In genomic region chr22:50300620-50301257, GRCh38 we compare ENCODE assay signal across 13 cellular contexts. TPM values are rescaled to one million over a fixed set of nuclear protein-coding genes. Genes with fewer than 3 reads are reported as not detected.
A peak's percentile ranks its signal among the peaks of the same experiment; 100 is the strongest.
DNase-seq lines count a peak whose midpoint lies in the region; ATAC-seq, FAIRE-seq and TF ChIP-seq lines count a peak whose summit lies in the region.
"Had no signal": no experiment of that assay in that cellular context is flagged by ENCODE, and none has a peak within 500 bp of the region (broad histone marks: within the 10 kb centered on the region; RNA-seq: fewer than 3 reads in every experiment).

No MANE protein-coding gene starts in this region.

- H3K4me1 ChIP-seq in thyroid gland, result peaks cover 97 to 100% of the 10 kb centered on the region in 2 donors

- H3K27me3 Mint-ChIP-seq in chondrocyte (ENCODE audit: low read depth) (no peaks in the 10 kb centered on the region), mesothelial cell of epicardium (ENCODE audit: low read depth) (no peaks in the 10 kb centered on the region)
- H3K27me3 Mint-ChIP-seq in activated naive CD4-positive, alpha-beta T cell treated with anti-CD3 and anti-CD28 coated beads, Interleukin-2, amount 10 ng/mL, durations not matched to agents 7 days and 5 days, result peaks cover 82% of the 10 kb centered on the region

- no peak for TF ChIP-seq CTCF in HFF-Myc (IDR thresholded peaks at IDR 0.05; ENCODE audit: low read depth, low read length, missing control alignments)
- no peak for TF ChIP-seq CTCF in chondrocyte (IDR thresholded peaks at IDR 0.05)
- no peak for TF ChIP-seq CTCF in mesothelial cell of epicardium (IDR thresholded peaks at IDR 0.05; ENCODE audit: unreplicated experiment)
- no peak for TF ChIP-seq CTCF in thyroid gland (IDR thresholded peaks at IDR 0.05)

- CTCF ChIA-PET in activated naive CD4-positive, alpha-beta T cell treated with anti-CD3 and anti-CD28 coated beads, Interleukin-2, amount 10 ng/mL, durations not matched to agents 7 days and 5 days (lab: Charles Lee), result no interaction called here

- H3K4me3 Mint-ChIP-seq in chondrocyte (ENCODE audit: unreplicated experiment), result peak overlapping the region; percentile 25
- peak overlapping the region; percentile 55 for H3K4me3 Mint-ChIP-seq in mesothelial cell of epicardium
- H3K4me3 Mint-ChIP-seq in activated naive CD4-positive, alpha-beta T cell treated with anti-CD3 and anti-CD28 coated beads, Interleukin-2, amount 10 ng/mL, durations not matched to agents 7 days and 5 days, result no peak overlapping the region
- H3K4me3 Mint-ChIP-seq: activated T-helper 17 cell treated with anti-CD3 and anti-CD28 coated beads, Interleukin-2, amount 50 U/mL, for 72 hours; central memory CD8-positive, alpha-beta T cell; stimulated activated effector memory CD8-positive, alpha-beta T cell treated with anti-CD3 and anti-CD28 coated beads, Interleukin-12 subunit alpha, Interleukin-12 subunit beta, amount 100 ng/mL, for 72 hours had no signal

- H3K27ac Mint-ChIP-seq in chondrocyte (ENCODE audit: unreplicated experiment) (no peak overlapping the region), mesothelial cell of epicardium (peak overlapping the region; percentile 81)
- no peak overlapping the region for H3K27ac Mint-ChIP-seq in activated naive CD4-positive, alpha-beta T cell treated with anti-CD3 and anti-CD28 coated beads, Interleukin-2, amount 10 ng/mL, durations not matched to agents 7 days and 5 days
- H3K27ac Mint-ChIP-seq: activated T-helper 17 cell treated with anti-CD3 and anti-CD28 coated beads, Interleukin-2, amount 50 U/mL, for 72 hours; stimulated activated effector memory CD8-positive, alpha-beta T cell treated with anti-CD3 and anti-CD28 coated beads, Interleukin-12 subunit alpha, Interleukin-12 subunit beta, amount 100 ng/mL, for 72 hours had no signal

- no peaks in the 10 kb centered on the region for H3K27me3 ChIP-seq in thyroid gland

- TF ChIP-seq POLR2A in thyroid gland (IDR thresholded peaks at IDR 0.05), result no peak

- H3K4me3 ChIP-seq in HFF-Myc (replicated peaks; ENCODE audit: low read depth, low read length) (peak overlapping the region; percentile 31), thyroid gland (replicated peaks in 1 of 3) (no peak overlapping the region)

- 88 to 89% methylated on average over 5 to 12 of the region's 14 CpGs for WGBS in thyroid gland, 2 donors

- no peaks in the 10 kb centered on the region for H3K9me3 Mint-ChIP-seq in chondrocyte (ENCODE audit: low read depth)
- H3K9me3 Mint-ChIP-seq in mesothelial cell of epicardium, result no peaks in the 10 kb centered on the region
- no peaks in the 10 kb centered on the region for H3K9me3 Mint-ChIP-seq in activated naive CD4-positive, alpha-beta T cell treated with anti-CD3 and anti-CD28 coated beads, Interleukin-2, amount 10 ng/mL, durations not matched to agents 7 days and 5 days
- H3K9me3 Mint-ChIP-seq: activated T-helper 17 cell treated with anti-CD3 and anti-CD28 coated beads, Interleukin-2, amount 50 U/mL, for 72 hours; central memory CD8-positive, alpha-beta T cell; stimulated activated effector memory CD8-positive, alpha-beta T cell treated with anti-CD3 and anti-CD28 coated beads, Interleukin-12 subunit alpha, Interleukin-12 subunit beta, amount 100 ng/mL, for 72 hours had no signal

- intact Hi-C loops in thyroid gland (cut with DNase I), result no loop called here

- ATAC-seq in GM21723 (IDR thresholded peaks at IDR 0.05; ENCODE audit: unreplicated experiment), result no peak
- ATAC-seq: activated T-helper 17 cell treated with anti-CD3 and anti-CD28 coated beads, Interleukin-2, amount 50 U/mL, for 72 hours; stimulated activated effector memory CD8-positive, alpha-beta T cell treated with anti-CD3 and anti-CD28 coated beads, Interleukin-12 subunit alpha, Interleukin-12 subunit beta, amount 100 ng/mL, for 72 hours had no signal

- no peak for FAIRE-seq in frontal cortex (lab: Jason Lieb, UNC)

- H3K9me3 ChIP-seq in thyroid gland, result no peaks in the 10 kb centered on the region

- peaks cover 0 to 3% of the 10 kb centered on the region in 2 donors for H3K36me3 ChIP-seq in thyroid gland

- peaks cover 78% of the 10 kb centered on the region for H3K4me1 Mint-ChIP-seq in chondrocyte (ENCODE audit: low read depth)
- H3K4me1 Mint-ChIP-seq in mesothelial cell of epicardium, result peaks cover 64% of the 10 kb centered on the region
- H3K4me1 Mint-ChIP-seq in activated naive CD4-positive, alpha-beta T cell treated with anti-CD3 and anti-CD28 coated beads, Interleukin-2, amount 10 ng/mL, durations not matched to agents 7 days and 5 days, result peaks cover 9% of the 10 kb centered on the region
- H3K4me1 Mint-ChIP-seq: activated T-helper 17 cell treated with anti-CD3 and anti-CD28 coated beads, Interleukin-2, amount 50 U/mL, for 72 hours; central memory CD8-positive, alpha-beta T cell had no signal

- H3K36me3 Mint-ChIP-seq in chondrocyte (ENCODE audit: low read depth) (no peaks in the 10 kb centered on the region), mesothelial cell of epicardium (no peaks in the 10 kb centered on the region)
- H3K36me3 Mint-ChIP-seq in activated naive CD4-positive, alpha-beta T cell treated with anti-CD3 and anti-CD28 coated beads, Interleukin-2, amount 10 ng/mL, durations not matched to agents 7 days and 5 days, result no peaks in the 10 kb centered on the region
- H3K36me3 Mint-ChIP-seq: stimulated activated effector memory CD8-positive, alpha-beta T cell treated with anti-CD3 and anti-CD28 coated beads, Interleukin-12 subunit alpha, Interleukin-12 subunit beta, amount 100 ng/mL, for 72 hours had no signal

- peak overlapping the region; percentile 92 to 98 (median 94) for H3K27ac ChIP-seq in thyroid gland

- no peak for DNase-seq in HFF-Myc (ENCODE audit: extremely low read depth, low read depth)
- no peak for DNase-seq in chondrocyte (ENCODE audit: low spot score)
- DNase-seq in mesothelial cell of epicardium (ENCODE audit: low spot score in 2 of 2, unreplicated experiment in 2 of 2), result no peak
- no peak for DNase-seq in thyroid gland
- DNase-seq in frontal cortex (ENCODE audit: low spot score in 2 of 2), result no peak
- DNase-seq in activated naive CD4-positive, alpha-beta T cell treated with anti-CD3 and anti-CD28 coated beads, Interleukin-2, amount 10 ng/mL, durations not matched to agents 7 days and 5 days, result no peak
- DNase-seq in GDM1 (lab: John Stamatoyannopoulos, UW), result no peak
- DNase-seq: Kasumi-1, NCI-H2171 treated with DMSO at 0.1 percent for 48 hours had no signal

RNA-seq across cellular contexts. Expression of gene PLXNB2, which starts 6.7 kb away (rescaled TPM):
- total RNA-seq in chondrocyte (300 to 356 TPM (median 346 TPM) in 3 replicates), mesothelial cell of epicardium (467 to 493 TPM (median 468 TPM) in 3 replicates), thyroid gland (100 to 1,000 TPM; 143 to 266 (median 215) TPM), frontal cortex (44.4 TPM)

RNA-seq across cellular contexts. Expression of gene DENND6B, which starts 26.1 kb away (rescaled TPM):
- total RNA-seq in chondrocyte (7.7 to 8.8 TPM (median 8.1 TPM) in 3 replicates), mesothelial cell of epicardium (19.0 to 20.7 TPM (median 19.2 TPM) in 3 replicates), thyroid gland (10 to 100 TPM in 2 of 4 donors, 1 to 10 TPM in 2; 4.3 to 14.3 (median 9.3) TPM), frontal cortex (19.6 TPM)

RNA-seq across cellular contexts. Expression of gene MAPK11, which starts 30.6 kb away (rescaled TPM):
- total RNA-seq in chondrocyte (9.3 to 19.9 TPM (median 17.7 TPM) in 3 replicates), mesothelial cell of epicardium (5.9 to 8.4 TPM (median 8.3 TPM) in 3 replicates), thyroid gland (1 to 10 TPM; 2.8 to 4.7 (median 4.0) TPM), frontal cortex (16.3 TPM)

RNA-seq across cellular contexts. Expression of gene MAPK12, which starts 39.3 kb away (rescaled TPM):
- total RNA-seq in chondrocyte, result 34.6 to 46.6 TPM (median 44.7 TPM) in 3 replicates
- 55.6 to 63.3 TPM (median 57.2 TPM) in 3 replicates for total RNA-seq in mesothelial cell of epicardium
- total RNA-seq in thyroid gland, result 1 to 10 TPM; 3.1 to 5.1 (median 3.7) TPM
- 11.4 TPM for total RNA-seq in frontal cortex

RNA-seq across cellular contexts. Expression of gene PPP6R2, which starts 42.4 kb away (rescaled TPM):
- total RNA-seq in chondrocyte, result 46.2 to 53.1 TPM (median 47.1 TPM) in 3 replicates
- total RNA-seq in mesothelial cell of epicardium, result 79.4 to 83.7 TPM (median 80.1 TPM) in 3 replicates
- total RNA-seq in thyroid gland, result 100 to 1,000 TPM in 1 of 4 donors, 10 to 100 TPM in 3; 65.7 to 103 (median 74.0) TPM
- 62.4 TPM for total RNA-seq in frontal cortex
